28 cellular contexts compared by ENCODE assay signal in genomic region chr3:59429203-59429602, GRCh38.
"Had no signal": no experiment of that assay in that cellular context is flagged by ENCODE, and none has a peak within 500 bp of the region (broad histone marks: within the 10 kb centered on the region; RNA-seq: fewer than 3 reads in every experiment).

No MANE protein-coding gene starts in this region.

- H3K27ac Mint-ChIP-seq: memory B cell, mesothelial cell of epicardium, progenitor cell of endocrine pancreas had no signal

- H3K27me3 ChIP-seq: gastrocnemius medialis, heart left ventricle, right lobe of liver, stomach, thyroid gland, vagina had no signal

- H2AFZ ChIP-seq: hepatocyte, parathyroid adenoma had no signal

- H3K79me2 ChIP-seq: hepatocyte, parathyroid adenoma had no signal

- H3K4me1 ChIP-seq: gastrocnemius medialis, right lobe of liver, vagina had no signal

- H3K4me3 ChIP-seq: dorsolateral prefrontal cortex, gastrocnemius medialis, heart left ventricle, hepatocyte, lung, mucosa of descending colon, right lobe of liver, smooth muscle cell, stomach, thyroid gland, vagina had no signal

- H3K36me3 ChIP-seq: gastrocnemius medialis, heart left ventricle, neutrophil, right lobe of liver, stomach, thyroid gland, vagina had no signal

- H3K9me3 Mint-ChIP-seq: memory B cell; natural killer cell treated with Interleukin-12 subunit alpha and Interleukin-12 subunit beta and Interleukin-15 and Interleukin-18, amount 100 ng/mL, for 72 hours; neural crest cell had no signal

- H3K27me3 Mint-ChIP-seq: memory B cell, naive B cell had no signal

- ATAC-seq: gastrocnemius medialis; heart left ventricle; left lobe of liver; mucosa of descending colon; natural killer cell treated with Interleukin-12 subunit alpha and Interleukin-12 subunit beta and Interleukin-15 and Interleukin-18, amount 100 ng/mL, for 72 hours; right lobe of liver had no signal

- DNase-seq: dorsolateral prefrontal cortex; effector CD4-positive, alpha-beta T cell; gastrocnemius medialis; heart left ventricle; kidney; mucosa of descending colon; naive B cell; right lobe of liver; stimulated activated CD4-positive, alpha-beta T cell treated with anti-CD3 and anti-CD28 coated beads, Interleukin-12 subunit alpha, Interleukin-12 subunit beta, amount 100 ng/mL, for 4 hours; stimulated activated CD4-positive, alpha-beta T cell treated with anti-CD3 and anti-CD28 coated beads, Interleukin-1b, Interleukin-23, amount 100 ng/mL, for 48 hours; stimulated activated CD4-positive, alpha-beta T cell treated with anti-CD3 and anti-CD28 coated beads, Interleukin-4, amount 100 ng/mL, for 1 hour; stimulated activated CD8-positive, alpha-beta memory T cell treated with anti-CD3 and anti-CD28 coated beads, Interleukin-4, amount 100 ng/mL, for 48 hours; stimulated activated naive CD4-positive, alpha-beta T cell; stomach; thyroid gland; trophoblast cell had no signal

- H3K36me3 Mint-ChIP-seq: mesothelial cell of epicardium, naive B cell had no signal

- H3K9me3 ChIP-seq: gastrocnemius medialis, heart left ventricle, mucosa of descending colon, neutrophil, right lobe of liver, thyroid gland, vagina had no signal

- H3K4me2 ChIP-seq: hepatocyte, smooth muscle cell had no signal

- H3K27ac ChIP-seq: dorsolateral prefrontal cortex, gastrocnemius medialis, heart left ventricle, hepatocyte, neutrophil, parathyroid adenoma, right lobe of liver, stomach, thyroid gland, vagina had no signal

- H3K9ac ChIP-seq: parathyroid adenoma had no signal

- H3K4me3 Mint-ChIP-seq: memory B cell; mesothelial cell of epicardium; naive B cell; natural killer cell treated with Interleukin-12 subunit alpha and Interleukin-12 subunit beta and Interleukin-15 and Interleukin-18, amount 100 ng/mL, for 72 hours; neural crest cell had no signal
